ENCODE assay signal across 1 cellular context in the genomic region with DNA sequence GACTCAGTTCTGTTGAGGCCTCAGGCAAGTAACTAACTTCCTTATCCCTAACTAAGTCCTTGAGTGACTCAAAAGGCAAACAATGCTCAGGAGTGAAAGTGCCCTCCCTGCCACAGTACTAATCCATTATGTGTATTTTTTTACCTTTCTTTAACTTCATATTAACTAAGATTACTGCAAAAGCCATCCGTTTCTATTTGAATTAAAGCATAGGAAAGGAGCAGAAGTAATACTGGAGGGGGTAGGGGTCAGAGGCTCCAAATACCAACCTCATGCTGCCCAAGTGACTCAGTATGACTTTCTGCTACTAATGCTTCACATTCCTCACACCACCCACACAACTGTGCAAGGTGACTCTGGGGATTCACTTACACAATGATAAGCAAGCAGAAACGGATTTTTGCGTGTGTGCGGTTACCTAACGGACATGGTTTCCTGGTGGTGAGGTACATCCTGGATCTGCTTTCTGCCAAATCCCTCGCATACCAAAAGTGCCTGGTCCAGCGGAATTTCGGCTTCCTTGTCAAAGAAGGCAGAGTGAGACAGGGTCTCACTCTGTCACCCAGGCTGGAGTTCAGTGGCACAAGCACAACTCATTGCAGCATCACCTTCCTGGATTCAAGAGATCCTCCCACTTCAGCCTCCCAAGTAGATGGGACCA.
TF ChIP-seq lines count a peak whose summit lies in the region.

No MANE protein-coding gene starts in this region.

TF ChIP-seq in IMR-90, 13 proteins besides CTCF, POLR2A, EP300 and RAD21 (continued from another document):
- TF ChIP-seq, protein P1, sequence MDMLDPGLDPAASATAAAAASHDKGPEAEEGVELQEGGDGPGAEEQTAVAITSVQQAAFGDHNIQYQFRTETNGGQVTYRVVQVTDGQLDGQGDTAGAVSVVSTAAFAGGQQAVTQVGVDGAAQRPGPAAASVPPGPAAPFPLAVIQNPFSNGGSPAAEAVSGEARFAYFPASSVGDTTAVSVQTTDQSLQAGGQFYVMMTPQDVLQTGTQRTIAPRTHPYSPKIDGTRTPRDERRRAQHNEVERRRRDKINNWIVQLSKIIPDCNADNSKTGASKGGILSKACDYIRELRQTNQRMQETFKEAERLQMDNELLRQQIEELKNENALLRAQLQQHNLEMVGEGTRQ (IDR thresholded peaks at IDR 0.05; ENCODE audit: low read depth, low read length), result no peak
- TF ChIP-seq, protein P2, sequence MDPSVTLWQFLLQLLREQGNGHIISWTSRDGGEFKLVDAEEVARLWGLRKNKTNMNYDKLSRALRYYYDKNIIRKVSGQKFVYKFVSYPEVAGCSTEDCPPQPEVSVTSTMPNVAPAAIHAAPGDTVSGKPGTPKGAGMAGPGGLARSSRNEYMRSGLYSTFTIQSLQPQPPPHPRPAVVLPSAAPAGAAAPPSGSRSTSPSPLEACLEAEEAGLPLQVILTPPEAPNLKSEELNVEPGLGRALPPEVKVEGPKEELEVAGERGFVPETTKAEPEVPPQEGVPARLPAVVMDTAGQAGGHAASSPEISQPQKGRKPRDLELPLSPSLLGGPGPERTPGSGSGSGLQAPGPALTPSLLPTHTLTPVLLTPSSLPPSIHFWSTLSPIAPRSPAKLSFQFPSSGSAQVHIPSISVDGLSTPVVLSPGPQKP (IDR thresholded peaks at IDR 0.05; ENCODE audit: borderline replicate concordance, low read depth, low read length), result no peak
- TF ChIP-seq CHD1 (IDR thresholded peaks at IDR 0.05; ENCODE audit: low read depth, low read length), result no peak
- TF ChIP-seq BHLHE40 (IDR thresholded peaks at IDR 0.05; ENCODE audit: low read depth, low read length), result peak; percentile 28; the same call in 1 of the 2 replicates
- TF ChIP-seq CEBPB (IDR thresholded peaks at IDR 0.05; ENCODE audit: low read depth, low read length), result peak; percentile 96
- peak; percentile 88 for TF ChIP-seq RCOR1 (IDR thresholded peaks at IDR 0.05; ENCODE audit: insufficient replicate concordance, low read length)
- no peak for TF ChIP-seq SMC3 (IDR thresholded peaks at IDR 0.05; ENCODE audit: low read depth, low read length)
- TF ChIP-seq RFX5 (IDR thresholded peaks at IDR 0.05; ENCODE audit: low read depth, low read length), result no peak
